In the genomic region with DNA sequence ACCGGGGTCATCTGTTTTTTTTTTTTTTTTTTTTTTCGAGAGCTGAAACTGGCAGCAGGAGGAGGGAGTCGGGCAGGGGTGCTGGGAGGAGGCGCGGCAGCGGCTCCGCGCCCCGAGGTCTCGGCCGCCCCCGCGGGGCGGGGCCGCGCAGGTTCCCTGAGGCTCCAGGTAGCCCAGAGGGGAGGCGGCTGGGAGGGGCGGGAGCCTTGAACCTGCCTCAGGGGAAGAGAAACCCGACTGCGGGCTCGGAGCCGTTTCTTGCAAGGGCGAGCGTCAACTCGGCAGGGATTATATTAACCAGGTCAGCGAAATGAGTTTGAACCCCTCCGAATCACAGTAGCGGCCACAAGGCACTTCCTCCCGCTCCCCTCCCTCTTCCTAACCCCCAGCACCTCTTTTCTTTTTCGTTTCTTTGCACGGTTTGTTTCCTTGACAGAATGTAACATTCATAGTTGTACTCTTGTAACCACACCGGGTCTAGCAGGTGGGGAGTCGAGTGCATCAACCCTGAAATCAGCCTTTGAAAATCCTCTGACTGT, we compare ENCODE assay signal across 8 cellular contexts. TPM values are rescaled to one million over a fixed set of nuclear protein-coding genes. Genes with fewer than 3 reads are reported as not detected.
A peak's percentile ranks its signal among the peaks of the same experiment; 100 is the strongest.
DNase-seq lines count a peak whose midpoint lies in the region; ATAC-seq, FAIRE-seq and TF ChIP-seq lines count a peak whose summit lies in the region.

No MANE protein-coding gene starts in this region.

- CTCF ChIA-PET in A549 (lab: Yijun Ruan, JAX), result interaction anchor here (1.0 to 1.7 kb wide), 4 partner anchors 14 to 241 kb away, joined by 3 to 5 read pairs (median 4); no protein-coding TSS in a partner anchor

- H3K36me3 Mint-ChIP-seq in activated T-helper 17 cell treated with anti-CD3 and anti-CD28 coated beads, Interleukin-2, amount 50 U/mL, for 72 hours (ENCODE audit: low read depth), result peaks cover 55% of the 10 kb centered on the region

- H3K27ac ChIP-seq in A549 (peak overlapping the region in 1 of 2 experiments; percentile 60; a peak in 2 of 6 replicates), small intestine (ENCODE audit: low read depth in 1 of 2, low read length in 1 of 2) (peak overlapping the region in 1 of 2 donors; percentile 46)

- no peaks in the 10 kb centered on the region for H3K9me3 Mint-ChIP-seq in activated T-helper 17 cell treated with anti-CD3 and anti-CD28 coated beads, Interleukin-2, amount 50 U/mL, for 72 hours

- ATAC-seq in A549 (peak in 1 of 2 experiments; percentile 31; a peak in 3 of 6 replicates), GM18870 (IDR thresholded peaks at IDR 0.05; ENCODE audit: unreplicated experiment) (peak; percentile 52), HG03135 (IDR thresholded peaks at IDR 0.05; ENCODE audit: unreplicated experiment) (peak; percentile 45), left ventricle myocardium superior (peak; percentile 8)
- ATAC-seq in activated T-helper 17 cell treated with anti-CD3 and anti-CD28 coated beads, Interleukin-2, amount 50 U/mL, for 72 hours (replicated peaks), result peak; percentile 70

- no peak for TF ChIP-seq RAD21 in A549 (conservative IDR thresholded peaks at IDR 0.05 in 1 of 2, IDR thresholded peaks at IDR 0.05 in 1 of 2)

- DNase-seq in A549 (ENCODE audit: low read depth in 1 of 2, low spot score in 1 of 2) (no peak), NOMO-1 treated with dmso at 0.1 percent for 144 hours (lab: John Stamatoyannopoulos, UW; ENCODE audit: unreplicated experiment) (peak; percentile 74), left ventricle myocardium superior (peak; percentile 35), small intestine (peak; percentile 84), amygdala (lab: John Stamatoyannopoulos, UW) (no peak)

- TF ChIP-seq CTCF in A549 (IDR thresholded peaks at IDR 0.05), result no peak

- no peaks in the 10 kb centered on the region for H3K4me1 ChIP-seq in A549
- no peaks in the 10 kb centered on the region for H3K4me1 ChIP-seq in small intestine (ENCODE audit: control insufficient read depth in 2 of 2, insufficient read depth in 1 of 2, low read depth in 1 of 2, low read length in 1 of 2)

- TF ChIP-seq EP300 in A549 (IDR thresholded peaks at IDR 0.05), result no peak

- TF ChIP-seq POLR2A in A549 (IDR thresholded peaks at IDR 0.05; ENCODE audit: low read length), result no peak

- H3K27me3 Mint-ChIP-seq in activated T-helper 17 cell treated with anti-CD3 and anti-CD28 coated beads, Interleukin-2, amount 50 U/mL, for 72 hours, result no peaks in the 10 kb centered on the region

- no peaks in the 10 kb centered on the region for H3K36me3 ChIP-seq in small intestine (ENCODE audit: control insufficient read depth in 2 of 2, insufficient read depth in 2 of 2, low read length in 2 of 2)

- FAIRE-seq in A549 (lab: Jason Lieb, UNC) (no peak), small intestine (lab: Jason Lieb, UNC) (no peak)

- H3K4me3 ChIP-seq in A549 (peak overlapping the region; percentile 94), small intestine (ENCODE audit: low read depth in 1 of 2, low read length in 2 of 2) (peak overlapping the region; percentile 79 to 82)

- POLR2A ChIA-PET in A549 (lab: Yijun Ruan, JAX), result interaction anchor here (0.6 kb wide), 1 partner anchor 27 kb away, joined by 3 read pairs; no protein-coding TSS in a partner anchor

- H3K27ac Mint-ChIP-seq in activated T-helper 17 cell treated with anti-CD3 and anti-CD28 coated beads, Interleukin-2, amount 50 U/mL, for 72 hours, result peak overlapping the region; percentile 96

- WGBS in A549 (ENCODE audit: missing lambda C conversion rate), result 19% methylated on average over 17 of the region's 33 CpGs
- WGBS in small intestine, 3 donors, result 0 to 1% (median 0%) methylated on average over 30 to 33 of the region's 33 CpGs

- H3K27me3 ChIP-seq in small intestine (ENCODE audit: control insufficient read depth in 2 of 2, insufficient read depth in 2 of 2, low read length in 2 of 2), result peaks cover 0 to 2% of the 10 kb centered on the region in 2 donors

- H3K4me3 Mint-ChIP-seq in activated T-helper 17 cell treated with anti-CD3 and anti-CD28 coated beads, Interleukin-2, amount 50 U/mL, for 72 hours, result peak overlapping the region; percentile 94

- intact Hi-C loops in left ventricle myocardium superior (cut with micrococcal nuclease), result no loop called here

- H3K4me2 ChIP-seq in A549, result peak overlapping the region; percentile 100

- H3K9me3 ChIP-seq in A549 (no peaks in the 10 kb centered on the region), small intestine (ENCODE audit: control insufficient read depth, low read depth) (no peaks in the 10 kb centered on the region)

- peaks cover 16% of the 10 kb centered on the region for H3K4me1 Mint-ChIP-seq in activated T-helper 17 cell treated with anti-CD3 and anti-CD28 coated beads, Interleukin-2, amount 50 U/mL, for 72 hours

TF ChIP-seq in A549, 52 proteins besides CTCF, POLR2A, EP300 and RAD21:
- TF ChIP-seq RNF2 (IDR thresholded peaks at IDR 0.05; ENCODE audit: borderline replicate concordance, low read depth) (no peak), CEBPB (IDR thresholded peaks at IDR 0.05) (no peak), GATA3 (IDR thresholded peaks at IDR 0.05; ENCODE audit: borderline replicate concordance) (no peak), POLR2AphosphoS2 (conservative IDR thresholded peaks at IDR 0.05; ENCODE audit: low read length) (no peak)

RNA-seq across cellular contexts. Expression of a gene that starts 2.0 kb away (rescaled TPM):
- 0.22 and 0.24 TPM in 2 replicates for polyA plus RNA-seq in A549 (2011; rRNA removed)
- polyA plus RNA-seq in A549 (2012; cell fraction: cytosol; rRNA removed), result 0.07 and 0.12 TPM in 2 replicates
- polyA plus RNA-seq in A549 (2012; cell fraction: nucleus; rRNA removed), result 0.04 and 0.20 TPM in 2 replicates
- polyA plus RNA-seq in A549 (2017; fragmentation: RNase III; extraction: RNeasy Plus Mini Kit Qiagen cat#74134 plus additional on column Dnase treatment), result 0.27 to 0.47 TPM (median 0.38 TPM) in 3 replicates
- 0.15 and 0.45 TPM in 2 replicates for polyA minus RNA-seq in A549 (2011; rRNA and poly(A)+ RNA removed)
- 10 to 100 TPM; 29.9 to 81.5 TPM for total RNA-seq in activated T-helper 17 cell treated with anti-CD3 and anti-CD28 coated beads, Interleukin-2, amount 50 U/mL, for 72 hours
- total RNA-seq in left ventricle myocardium superior, result 0.15 TPM
- 10 to 100 TPM in 1 of 3 donors, 1 to 10 TPM in 2; 1.6 to 19.8 (median 2.7) TPM for polyA plus RNA-seq in small intestine

Comparison
In these comparisons a context has a peak if more than half of its experiments do, and no peak if none do; other contexts are left out.
1. DNase-seq: peak in NOMO-1 treated with dmso at 0.1 percent for 144 hours (single experiment), left ventricle myocardium superior (single experiment) and small intestine (single experiment); none in A549 (0 of 2) and amygdala (0 of 56).
2. RNA of a gene that starts 2.0 kb away (total RNA-seq): 29.9 to 81.5 TPM in activated T-helper 17 cell treated with anti-CD3 and anti-CD28 coated beads, Interleukin-2, amount 50 U/mL, for 72 hours; 0.15 TPM in left ventricle myocardium superior (single experiment); every median in the first group is over 10 times any median in the second.